Comparison of ENCODE assay signal across 10 cellular contexts in the genomic region with DNA sequence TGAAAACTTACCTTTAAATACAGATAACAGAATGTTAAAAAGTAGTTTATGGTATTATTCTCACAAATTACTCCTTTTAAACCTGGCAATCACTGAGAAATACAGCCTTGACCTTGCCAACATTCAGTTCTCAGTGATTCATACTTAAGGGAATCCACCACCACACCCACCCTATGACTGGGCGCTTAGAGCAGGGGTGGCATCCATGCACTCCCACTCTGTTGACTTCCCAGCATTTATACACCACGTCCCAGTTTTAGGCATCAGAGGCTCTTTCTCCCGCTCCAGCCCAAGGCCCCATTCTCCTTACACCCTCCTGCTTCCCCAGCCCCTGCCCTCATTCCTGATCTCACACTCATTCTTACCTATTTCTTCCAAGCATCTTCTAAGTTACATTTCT. TPM values are rescaled to one million over a fixed set of nuclear protein-coding genes. Genes with fewer than 3 reads are reported as not detected.
DNase-seq lines count a peak whose midpoint lies in the region; ATAC-seq and TF ChIP-seq lines count a peak whose summit lies in the region.
"Had no signal": no experiment of that assay in that cellular context is flagged by ENCODE, and none has a peak within 500 bp of the region (broad histone marks: within the 10 kb centered on the region; RNA-seq: fewer than 3 reads in every experiment).

No MANE protein-coding gene starts in this region.

- H3K23me2 ChIP-seq in H9 (ENCODE audit: insufficient read length, low read depth, low read length, poor library complexity, severe bottlenecking), result no peaks in the 10 kb centered on the region

- H3K14ac ChIP-seq in H9 (ENCODE audit: insufficient read depth, low read length), result no peak overlapping the region

- H3K36me3 Mint-ChIP-seq in H9 (ENCODE audit: insufficient read depth in 1 of 3, low read depth in 3 of 3) (peaks cover 5 to 19% (median 8%) of the 10 kb centered on the region in 3 experiments; a peak in 6 of 7 replicates), T-helper 17 cell (ENCODE audit: low read depth) (peaks cover 11% of the 10 kb centered on the region)

- no peaks in the 10 kb centered on the region for H3K27me3 Mint-ChIP-seq in H9 (ENCODE audit: low read depth)
- no peaks in the 10 kb centered on the region for H3K27me3 Mint-ChIP-seq in T-helper 17 cell
- H3K27me3 Mint-ChIP-seq: naive thymus-derived CD4-positive, alpha-beta T cell had no signal

- H3K9me3 Mint-ChIP-seq in H9, result no peaks in the 10 kb centered on the region
- H3K9me3 Mint-ChIP-seq: naive thymus-derived CD4-positive, alpha-beta T cell had no signal

- H3K27ac ChIP-seq in H9 (ENCODE audit: insufficient read length, low read depth, low read length) (no peak overlapping the region), gastroesophageal sphincter (peak overlapping the region; percentile 80 to 91 (median 84))

- H3K27ac Mint-ChIP-seq in H9, result peak overlapping the region in 2 of 3 experiments; percentile 5 to 86; a peak in 3 of 7 replicates
- H3K27ac Mint-ChIP-seq in T-helper 17 cell, result peak overlapping the region; percentile 41

- no peak overlapping the region for H2BK12ac ChIP-seq in H9 (ENCODE audit: insufficient read length, low read depth, low read length)

- no peak overlapping the region for H3K9ac ChIP-seq in H9 (ENCODE audit: extremely low read depth, insufficient read length, low read length)

- no peak overlapping the region for H3K18ac ChIP-seq in H9 (ENCODE audit: insufficient read length, low read depth, low read length)

- H3K4me1 ChIP-seq in H9 (ENCODE audit: insufficient read depth, low read length), result peaks cover 2% of the 10 kb centered on the region; the same call in 1 of the 2 replicates
- H3K4me1 ChIP-seq in gastroesophageal sphincter, result peaks cover 35 to 81% (median 36%) of the 10 kb centered on the region in 3 donors

- H4K91ac ChIP-seq in H9 (ENCODE audit: insufficient read length, low read depth, low read length), result no peak overlapping the region

- no peak overlapping the region for H3K4me3 ChIP-seq in gastroesophageal sphincter

- H3K4me3 Mint-ChIP-seq in H9, result no peak overlapping the region
- no peak overlapping the region for H3K4me3 Mint-ChIP-seq in T-helper 17 cell

- no peak for ATAC-seq in T-helper 17 cell
- ATAC-seq in gastroesophageal sphincter, result peak; percentile 64
- no peak for ATAC-seq in HG02973 (IDR thresholded peaks at IDR 0.05; ENCODE audit: unreplicated experiment)
- ATAC-seq: naive thymus-derived CD4-positive, alpha-beta T cell had no signal

- H4K5ac ChIP-seq in H9 (ENCODE audit: insufficient read length, low read depth, low read length), result no peak overlapping the region

- H3K36me3 ChIP-seq in gastroesophageal sphincter, result no peaks in the 10 kb centered on the region

- no peak overlapping the region for H2AK5ac ChIP-seq in H9 (ENCODE audit: insufficient read length, low read length)

- H2BK120ac ChIP-seq in H9 (ENCODE audit: low read depth, low read length, poor library complexity, severe bottlenecking), result no peak overlapping the region

- no peak for TF ChIP-seq POLR2A in gastroesophageal sphincter (IDR thresholded peaks at IDR 0.05)

- H3K23ac ChIP-seq in H9 (ENCODE audit: insufficient read length, low read depth, low read length), result no peak overlapping the region

- H4K20me1 ChIP-seq in H9 (ENCODE audit: control insufficient read depth, insufficient read depth, insufficient read length), result no peaks in the 10 kb centered on the region

- no peak overlapping the region for H2BK15ac ChIP-seq in H9 (ENCODE audit: low read depth, low read length)

- POLR2A ChIA-PET in GM10248 (lab: Yijun Ruan, JAX), result no interaction called here

- no peak for TF ChIP-seq EP300 in gastroesophageal sphincter (IDR thresholded peaks at IDR 0.05)

- H3K56ac ChIP-seq in H9 (ENCODE audit: insufficient read length, low read depth, low read length), result no peak overlapping the region

- WGBS in H9 (ENCODE audit: extremely low coverage, insufficient read length, low lambda C conversion rate), result no CpG with 5 or more reads among the region's 3 CpGs
- 36 to 57% methylated on average over 2 to 3 of the region's 3 CpGs for WGBS in gastroesophageal sphincter (ENCODE audit: low coverage in 1 of 2), 2 donors

- H3K4me1 Mint-ChIP-seq in H9 (peaks cover 9 to 14% of the 10 kb centered on the region in 2 experiments), T-helper 17 cell (peaks cover 52% of the 10 kb centered on the region)

- H3K4ac ChIP-seq in H9 (ENCODE audit: low read depth, low read length), result no peak overlapping the region

- H4K8ac ChIP-seq in H9 (replicated peaks; ENCODE audit: insufficient read length, low read depth, low read length), result no peak overlapping the region

- H2BK5ac ChIP-seq in H9 (ENCODE audit: insufficient read length, low read length), result no peak overlapping the region

- H3K79me1 ChIP-seq in H9 (ENCODE audit: insufficient read depth, low read depth, low read length, poor library complexity, severe bottlenecking), result no peaks in the 10 kb centered on the region

- H3K79me2 ChIP-seq in H9 (ENCODE audit: insufficient read depth, low read length), result no peaks in the 10 kb centered on the region

- DNase-seq in H9 (no peak), T-helper 17 cell (no peak), SKM-1 treated with dmso at 0.1 percent for 144 hours (lab: John Stamatoyannopoulos, UW; ENCODE audit: unreplicated experiment) (no peak), GM10248 (ENCODE audit: extremely low spot score) (no peak), KG1 (lab: John Stamatoyannopoulos, UW) (no peak)
- peak; percentile 32 for DNase-seq in stimulated activated CD8-positive, alpha-beta memory T cell treated with anti-CD3 and anti-CD28 coated beads, Interleukin-4, amount 100 ng/mL, for 48 hours
- DNase-seq: naive thymus-derived CD4-positive, alpha-beta T cell; RPMI8226 had no signal

- H3K27me3 ChIP-seq in H9 (ENCODE audit: insufficient read depth, low read length) (no peaks in the 10 kb centered on the region), gastroesophageal sphincter (no peaks in the 10 kb centered on the region)

- no peak overlapping the region for H2BK20ac ChIP-seq in H9 (ENCODE audit: low read depth, low read length, poor library complexity, severe bottlenecking)

- no peak overlapping the region for H3T11ph ChIP-seq in H9 (ENCODE audit: low read length)

- no peak overlapping the region for H2AFZ ChIP-seq in H9 (ENCODE audit: low read length)

- TF ChIP-seq CTCF in H9 (conservative IDR thresholded peaks at IDR 0.05), result no peak
- TF ChIP-seq CTCF in gastroesophageal sphincter (IDR thresholded peaks at IDR 0.05), result no peak
- TF ChIP-seq CTCF in GM10248 (IDR thresholded peaks at IDR 0.05; ENCODE audit: control extremely low read depth, extremely low read depth, low read depth, missing control alignments), result no peak

- no peak overlapping the region for H3K4me2 ChIP-seq in H9 (ENCODE audit: insufficient read depth, insufficient read length, low read length)

- H3K9me3 ChIP-seq in H9 (ENCODE audit: control insufficient read depth, low read depth, low read length), result no peaks in the 10 kb centered on the region
- H3K9me3 ChIP-seq in T-helper 17 cell (ENCODE audit: control insufficient read depth, low read length, poor library complexity, severe bottlenecking), result no peaks in the 10 kb centered on the region
- H3K9me3 ChIP-seq in gastroesophageal sphincter, result no peaks in the 10 kb centered on the region

- CTCF ChIA-PET in GM10248 (lab: Yijun Ruan, JAX), result no interaction called here

RNA-seq across cellular contexts. Expression of a gene that starts 16.3 kb away (rescaled TPM):
- total RNA-seq in H9 (2021) (14.4 and 14.7 TPM in 2 replicates), T-helper 17 cell (10 to 100 TPM; 19.9 to 33.5 TPM), gastroesophageal sphincter (10 to 100 TPM; 18.4 to 33.4 (median 27.5) TPM)
